Comparison of ENCODE assay signal across 27 cellular contexts in the genomic region with DNA sequence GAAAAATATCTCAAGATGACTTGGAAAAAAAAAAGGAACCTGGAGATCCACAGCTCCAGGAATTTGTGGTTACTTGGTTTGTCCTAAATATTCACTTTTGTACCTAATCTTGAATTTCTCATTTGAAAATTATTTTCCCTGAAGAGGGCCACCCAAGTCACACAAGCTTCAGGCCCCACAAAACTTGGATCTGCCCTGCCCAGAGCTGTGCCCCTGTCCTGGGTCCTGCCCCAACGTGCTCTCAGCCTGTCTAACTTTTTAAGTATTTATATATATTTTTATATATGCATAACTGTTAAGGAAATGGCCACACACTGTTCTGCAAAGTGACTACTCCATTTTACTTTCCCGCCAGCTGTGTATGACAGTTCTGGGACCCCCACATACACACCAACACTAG.
"Had no signal": no experiment of that assay in that cellular context is flagged by ENCODE, and none has a peak within 500 bp of the region (broad histone marks: within the 10 kb centered on the region; RNA-seq: fewer than 3 reads in every experiment).

No MANE protein-coding gene starts in this region.

- H3K27ac ChIP-seq: lower lobe of right lung, neural progenitor cell, neutrophil, right atrium auricular region, right lobe of liver, testis, thyroid gland, transverse colon, upper lobe of left lung, vagina had no signal

- H3K9me3 Mint-ChIP-seq: immature natural killer cell; mesothelial cell of epicardium; naive B cell; natural killer cell; nephron progenitor cell; neural progenitor cell; stimulated activated memory B cell treated with anti-CD40 and anti-IgM and Interleukin-4, amounts not matched to agents 10 μg/mL and 1 μg/mL and 100 μg/mL, for 72 hours; stimulated activated naive CD8-positive, alpha-beta T cell treated with anti-CD3 and anti-CD28 coated beads, Interleukin-15, amount 100 ng/mL, for 72 hours had no signal

- H3K9me3 ChIP-seq: lower lobe of right lung, neutrophil, right atrium auricular region, right lobe of liver, testis, thyroid gland, transverse colon, upper lobe of left lung, vagina had no signal

- H3K27ac Mint-ChIP-seq: immature natural killer cell; mesothelial cell of epicardium; naive B cell; natural killer cell; nephron progenitor cell; neural progenitor cell; progenitor cell of endocrine pancreas; stimulated activated memory B cell treated with anti-CD40 and anti-IgM and Interleukin-4, amounts not matched to agents 10 μg/mL and 1 μg/mL and 100 μg/mL, for 72 hours; stimulated activated naive CD8-positive, alpha-beta T cell treated with anti-CD3 and anti-CD28 coated beads, Interleukin-15, amount 100 ng/mL, for 72 hours had no signal

- ATAC-seq: stimulated activated naive CD8-positive, alpha-beta T cell treated with anti-CD3 and anti-CD28 coated beads, Interleukin-15, amount 100 ng/mL, for 72 hours had no signal

- H3K4me1 ChIP-seq: lower lobe of right lung, right atrium auricular region, testis, transverse colon, upper lobe of left lung, vagina had no signal

- H3K36me3 Mint-ChIP-seq: immature natural killer cell; mesothelial cell of epicardium; naive B cell; natural killer cell; neural progenitor cell; stimulated activated memory B cell treated with anti-CD40 and anti-IgM and Interleukin-4, amounts not matched to agents 10 μg/mL and 1 μg/mL and 100 μg/mL, for 72 hours had no signal

- H3K4me3 Mint-ChIP-seq: immature natural killer cell; mesothelial cell of epicardium; naive B cell; natural killer cell; nephron progenitor cell; neural progenitor cell; stimulated activated memory B cell treated with anti-CD40 and anti-IgM and Interleukin-4, amounts not matched to agents 10 μg/mL and 1 μg/mL and 100 μg/mL, for 72 hours; stimulated activated naive CD8-positive, alpha-beta T cell treated with anti-CD3 and anti-CD28 coated beads, Interleukin-15, amount 100 ng/mL, for 72 hours had no signal

- H2AFZ ChIP-seq: neural progenitor cell had no signal

- H3K4me2 ChIP-seq: neural progenitor cell, smooth muscle cell had no signal

- H3K27me3 ChIP-seq: neural progenitor cell, right atrium auricular region, right lobe of liver, testis, thyroid gland, transverse colon, upper lobe of left lung, vagina had no signal

- H3K4me3 ChIP-seq: lower lobe of right lung, neural progenitor cell, right atrium auricular region, right lobe of liver, smooth muscle cell, testis, thyroid gland, transverse colon, upper lobe of left lung, vagina had no signal

- H3K4me1 Mint-ChIP-seq: immature natural killer cell; natural killer cell; neural progenitor cell; stimulated activated memory B cell treated with anti-CD40 and anti-IgM and Interleukin-4, amounts not matched to agents 10 μg/mL and 1 μg/mL and 100 μg/mL, for 72 hours; stimulated activated naive CD8-positive, alpha-beta T cell treated with anti-CD3 and anti-CD28 coated beads, Interleukin-15, amount 100 ng/mL, for 72 hours had no signal

- DNase-seq: immature natural killer cell; kidney; lower lobe of right lung; mammary epithelial cell; mesenchymal stem cell; naive B cell; nephron progenitor cell; occipital lobe; stimulated activated CD4-positive, alpha-beta T cell treated with anti-CD3 and anti-CD28 coated beads, Interleukin-1b, Interleukin-23, amount 100 ng/mL, for 48 hours; stimulated activated CD4-positive, alpha-beta T cell treated with anti-CD3 and anti-CD28 coated beads, Interleukin-2, amount 100 ng/mL, for 48 hours; stimulated activated CD4-positive, alpha-beta T cell treated with anti-CD3 and anti-CD28 coated beads, Interleukin-4, amount 100 ng/mL, for 4 hours; stimulated activated naive CD4-positive, alpha-beta T cell treated with Interleukin-2 at 50 U/mL for 16 hours; stimulated activated naive CD8-positive, alpha-beta T cell treated with anti-CD3 and anti-CD28 coated beads, Interleukin-15, amount 100 ng/mL, for 72 hours; testis; thyroid gland; transverse colon had no signal

- H3K9ac ChIP-seq: neural progenitor cell had no signal

- H3K36me3 ChIP-seq: lower lobe of right lung, neural progenitor cell, neutrophil, right atrium auricular region, right lobe of liver, thyroid gland, transverse colon, upper lobe of left lung, vagina had no signal
